ENCODE assay signal across 8 cellular contexts in genomic region chr18:58225101-58225500, GRCh38.
DNase-seq lines count a peak whose midpoint lies in the region; ATAC-seq, FAIRE-seq and TF ChIP-seq lines count a peak whose summit lies in the region.

No MANE protein-coding gene starts in this region.

- H3K27me3 ChIP-seq in endocrine pancreas (ENCODE audit: control insufficient read depth, insufficient read depth, low read length): no peaks in the 10 kb centered on the region
- H3K27me3 ChIP-seq in brain microvascular endothelial cell (replicated peaks): no peaks in the 10 kb centered on the region

- H3K4me3 ChIP-seq in endocrine pancreas (ENCODE audit: control insufficient read depth, insufficient read depth, low read length): peak overlapping the region; percentile 11
- no peak overlapping the region for H3K4me3 ChIP-seq in brain microvascular endothelial cell (ENCODE audit: low read depth, low read length)

- H3K27ac Mint-ChIP-seq in activated naive CD4-positive, alpha-beta T cell treated with anti-CD3 and anti-CD28 coated beads for 36 hours: no peak overlapping the region
- no peak overlapping the region for H3K27ac Mint-ChIP-seq in activated naive CD4-positive, alpha-beta T cell treated with anti-CD3 and anti-CD28 coated beads, Interleukin-2, amount 10 ng/mL, durations not matched to agents 7 days and 5 days
- peak overlapping the region; percentile 71 for H3K27ac Mint-ChIP-seq in type B pancreatic cell

- CTCF ChIA-PET in activated naive CD4-positive, alpha-beta T cell treated with anti-CD3 and anti-CD28 coated beads for 36 hours (lab: Charles Lee): interaction anchor here (1.0 to 1.1 kb wide), 2 partner anchors 44 to 47 kb away, joined by 4 to 5 read pairs; no protein-coding TSS in a partner anchor
- CTCF ChIA-PET in activated naive CD4-positive, alpha-beta T cell treated with anti-CD3 and anti-CD28 coated beads, Interleukin-2, amount 10 ng/mL, durations not matched to agents 7 days and 5 days (lab: Charles Lee): no interaction called here

- intact Hi-C loops in activated naive CD4-positive, alpha-beta T cell treated with anti-CD3 and anti-CD28 coated beads for 36 hours (cut with micrococcal nuclease): no loop called here

- H3K4me1 ChIP-seq in endocrine pancreas (ENCODE audit: control insufficient read depth, insufficient read depth, low read length): peaks cover 26% of the 10 kb centered on the region

- H3K9me3 Mint-ChIP-seq in activated naive CD4-positive, alpha-beta T cell treated with anti-CD3 and anti-CD28 coated beads for 36 hours: no peaks in the 10 kb centered on the region
- no peaks in the 10 kb centered on the region for H3K9me3 Mint-ChIP-seq in activated naive CD4-positive, alpha-beta T cell treated with anti-CD3 and anti-CD28 coated beads, Interleukin-2, amount 10 ng/mL, durations not matched to agents 7 days and 5 days
- peaks cover 3% of the 10 kb centered on the region for H3K9me3 Mint-ChIP-seq in type B pancreatic cell

- H3K36me3 Mint-ChIP-seq in activated naive CD4-positive, alpha-beta T cell treated with anti-CD3 and anti-CD28 coated beads for 36 hours (ENCODE audit: low read depth): no peaks in the 10 kb centered on the region
- no peaks in the 10 kb centered on the region for H3K36me3 Mint-ChIP-seq in activated naive CD4-positive, alpha-beta T cell treated with anti-CD3 and anti-CD28 coated beads, Interleukin-2, amount 10 ng/mL, durations not matched to agents 7 days and 5 days
- no peaks in the 10 kb centered on the region for H3K36me3 Mint-ChIP-seq in type B pancreatic cell

- H3K36me3 ChIP-seq in endocrine pancreas (ENCODE audit: control insufficient read depth, insufficient read depth, low read length) (no peaks in the 10 kb centered on the region), brain microvascular endothelial cell (replicated peaks) (no peaks in the 10 kb centered on the region)

- peaks cover 17% of the 10 kb centered on the region for H3K4me1 Mint-ChIP-seq in activated naive CD4-positive, alpha-beta T cell treated with anti-CD3 and anti-CD28 coated beads for 36 hours (ENCODE audit: low read depth)
- no peaks in the 10 kb centered on the region for H3K4me1 Mint-ChIP-seq in activated naive CD4-positive, alpha-beta T cell treated with anti-CD3 and anti-CD28 coated beads, Interleukin-2, amount 10 ng/mL, durations not matched to agents 7 days and 5 days
- H3K4me1 Mint-ChIP-seq in type B pancreatic cell (ENCODE audit: unreplicated experiment): peaks cover 75% of the 10 kb centered on the region

- no peak overlapping the region for H3K9ac ChIP-seq in endocrine pancreas (ENCODE audit: control insufficient read depth, insufficient read depth, low read length)

- DNase-seq in activated naive CD4-positive, alpha-beta T cell treated with anti-CD3 and anti-CD28 coated beads for 36 hours: peak; percentile 54
- no peak for DNase-seq in activated naive CD4-positive, alpha-beta T cell treated with anti-CD3 and anti-CD28 coated beads, Interleukin-2, amount 10 ng/mL, durations not matched to agents 7 days and 5 days
- no peak for DNase-seq in type B pancreatic cell (ENCODE audit: extremely low spot score, unreplicated experiment)
- DNase-seq in brain microvascular endothelial cell: no peak
- DNase-seq in frontal cortex (ENCODE audit: low spot score in 2 of 2): no peak
- DNase-seq in central memory CD4-positive, alpha-beta T cell: no peak

- H3K27ac ChIP-seq in brain microvascular endothelial cell: no peak overlapping the region

- in situ Hi-C loops in brain microvascular endothelial cell (cut with HindIII; ENCODE audit: low pct_ligation_motif_present, low sequenced_read_pairs): no loop called here

- FAIRE-seq in frontal cortex (lab: Jason Lieb, UNC): no peak

- ATAC-seq in HG03095 (IDR thresholded peaks at IDR 0.05; ENCODE audit: unreplicated experiment): peak; percentile 86

- no peaks in the 10 kb centered on the region for H3K9me3 ChIP-seq in endocrine pancreas (ENCODE audit: control insufficient read depth, low read length)

- TF ChIP-seq CTCF in type B pancreatic cell (conservative IDR thresholded peaks at IDR 0.05) (no peak), brain microvascular endothelial cell (IDR thresholded peaks at IDR 0.05; ENCODE audit: low read depth, low read length, missing control alignments) (no peak)

- H3K4me3 Mint-ChIP-seq in activated naive CD4-positive, alpha-beta T cell treated with anti-CD3 and anti-CD28 coated beads for 36 hours: no peak overlapping the region
- no peak overlapping the region for H3K4me3 Mint-ChIP-seq in activated naive CD4-positive, alpha-beta T cell treated with anti-CD3 and anti-CD28 coated beads, Interleukin-2, amount 10 ng/mL, durations not matched to agents 7 days and 5 days
- H3K4me3 Mint-ChIP-seq in type B pancreatic cell: peak overlapping the region; percentile 42

- no peaks in the 10 kb centered on the region for H3K27me3 Mint-ChIP-seq in activated naive CD4-positive, alpha-beta T cell treated with anti-CD3 and anti-CD28 coated beads for 36 hours (ENCODE audit: low read depth)
- peaks cover 6% of the 10 kb centered on the region for H3K27me3 Mint-ChIP-seq in activated naive CD4-positive, alpha-beta T cell treated with anti-CD3 and anti-CD28 coated beads, Interleukin-2, amount 10 ng/mL, durations not matched to agents 7 days and 5 days
- H3K27me3 Mint-ChIP-seq in type B pancreatic cell: no peaks in the 10 kb centered on the region
